Comparison of ENCODE assay signal across 21 cellular contexts in genomic region chrX:47204970-47205369, GRCh38. TPM values are rescaled to one million over a fixed set of nuclear protein-coding genes. Genes with fewer than 3 reads are reported as not detected.
DNase-seq lines count a peak whose midpoint lies in the region; TF ChIP-seq lines count a peak whose summit lies in the region.
"Had no signal": no experiment of that assay in that cellular context is flagged by ENCODE, and none has a peak within 500 bp of the region (broad histone marks: within the 10 kb centered on the region; RNA-seq: fewer than 3 reads in every experiment).

No MANE protein-coding gene starts in this region.

- intact Hi-C loops in breast epithelium (cut with DNase I; ENCODE audit: low total_unique reads) (loop anchor here (10.0 kb wide), 1 partner anchor 160 kb away; no protein-coding TSS in a partner anchor), mammary epithelial cell (cut with micrococcal nuclease) (no loop called here)

- no TSS peak for BruUV-seq in mammary epithelial cell (replicated peaks; lab: Mats Ljungman, UMichigan)

- CTCF ChIA-PET in mammary epithelial cell (lab: Charles Lee; ENCODE audit: low non-redundant PET): no interaction called here
- CTCF ChIA-PET in HEK293 (lab: Yijun Ruan, JAX): interaction anchor here (0.6 to 1.1 kb wide), 3 partner anchors 11 to 169 kb away, joined by 4 to 5 read pairs (median 5); no protein-coding TSS in a partner anchor

- no peaks in the 10 kb centered on the region for H3K4me1 ChIP-seq in breast epithelium
- H3K4me1 ChIP-seq in mammary epithelial cell (ENCODE audit: insufficient read depth, low read length): no peaks in the 10 kb centered on the region
- H3K4me1 ChIP-seq in HEK293 (ENCODE audit: control insufficient read depth, insufficient read depth, low read length): no peaks in the 10 kb centered on the region

- no peaks in the 10 kb centered on the region for H3K27me3 ChIP-seq in breast epithelium
- H3K27me3 ChIP-seq in mammary epithelial cell (ENCODE audit: insufficient read depth, low read length): no peaks in the 10 kb centered on the region
- H3K27me3 ChIP-seq: gastrocnemius medialis, thyroid gland had no signal

- H3K9me3 ChIP-seq in breast epithelium: no peaks in the 10 kb centered on the region
- H3K9me3 ChIP-seq in mammary epithelial cell (replicated peaks; ENCODE audit: insufficient read depth, low read length): no peaks in the 10 kb centered on the region
- H3K9me3 ChIP-seq in HEK293 (ENCODE audit: control insufficient read depth, insufficient read depth, low read depth, low read length): no peaks in the 10 kb centered on the region
- H3K9me3 ChIP-seq: gastrocnemius medialis, thyroid gland had no signal

- H3K27ac ChIP-seq in breast epithelium: peak overlapping the region; percentile 4 to 11
- no peak overlapping the region for H3K27ac ChIP-seq in mammary epithelial cell (ENCODE audit: insufficient read depth, low read depth, low read length)
- H3K27ac ChIP-seq in HEK293 (ENCODE audit: extremely low read depth, low read depth, low read length): no peak overlapping the region
- H3K27ac ChIP-seq: gastrocnemius medialis, thyroid gland had no signal

- TF ChIP-seq CTCF in breast epithelium (IDR thresholded peaks at IDR 0.05): no peak
- TF ChIP-seq CTCF in mammary epithelial cell (conservative IDR thresholded peaks at IDR 0.05 in 1 of 2, IDR thresholded peaks at IDR 0.05 in 1 of 2; ENCODE audit: extremely low read depth in 1 of 2, insufficient read depth in 1 of 2, low read depth in 1 of 2, low read length in 2 of 2): peak in 1 of 2 donors; percentile 13
- TF ChIP-seq CTCF in HEK293 (tag by site-specific recombination; IDR thresholded peaks at IDR 0.05): no peak
- TF ChIP-seq CTCF in astrocyte of the spinal cord (IDR thresholded peaks at IDR 0.05; ENCODE audit: low read depth, low read length): peak; percentile 13
- peak; percentile 11 for TF ChIP-seq CTCF in retinal pigment epithelial cell (conservative IDR thresholded peaks at IDR 0.05; ENCODE audit: low read depth, low read length)

- H4K20me1 ChIP-seq in mammary epithelial cell (ENCODE audit: insufficient read depth, low read length): peaks cover 5% of the 10 kb centered on the region

- dilution Hi-C loops in mammary epithelial cell (cut with HindIII; ENCODE audit: low sequenced_read_pairs): no loop called here

- H3K4me2 ChIP-seq in mammary epithelial cell (ENCODE audit: insufficient read depth, low read depth, low read length): no peak overlapping the region

- DNase-seq in breast epithelium (ENCODE audit: low spot score in 2 of 2): no peak
- no peak for DNase-seq in mammary epithelial cell
- no peak for DNase-seq in astrocyte of the spinal cord (ENCODE audit: low read depth, low spot score)
- DNase-seq in retinal pigment epithelial cell (ENCODE audit: low read depth): no peak
- DNase-seq in stimulated activated CD4-positive, alpha-beta T cell treated with anti-CD3 and anti-CD28 coated beads, Interleukin-15, amount 100 ng/mL, for 24 hours: no peak
- no peak for DNase-seq in NCI-H2107 (lab: John Stamatoyannopoulos, UW)
- DNase-seq: activated CD4-positive, CD25-positive, alpha-beta regulatory T cell treated with anti-CD3 and anti-CD28 coated beads, Interleukin-2, amount 50 U/mL, for 72 hours; CD4-positive, alpha-beta memory T cell; DMS 273 treated with DMSO at 0.1 percent for 48 hours; effector CD4-positive, alpha-beta T cell; gastrocnemius medialis; islet precursor cell; MM.1S; NCI-H1417 treated with DMSO at 0.1 percent for 48 hours; RPMI8226; stimulated activated naive CD4-positive, alpha-beta T cell; T-helper 9 cell; thyroid gland had no signal

- in situ Hi-C loops in mammary epithelial cell (cut with MboI; ENCODE audit: low sequenced_read_pairs in 2 of 2): loop anchor here in 1 of 2 donors (25.0 kb wide), 1 partner anchor 282 kb away; the partner anchor contains the start of gene ZNF41
- in situ Hi-C loops in astrocyte of the spinal cord (cut with HindIII; ENCODE audit: low sequenced_read_pairs): no loop called here

- H3K9ac ChIP-seq in mammary epithelial cell (ENCODE audit: insufficient read depth, low read length): no peak overlapping the region

- no peak overlapping the region for H3K4me3 ChIP-seq in breast epithelium
- H3K4me3 ChIP-seq in mammary epithelial cell (replicated peaks in 1 of 3; ENCODE audit: insufficient read depth in 1 of 3, low read depth in 2 of 3, low read length in 3 of 3): no peak overlapping the region
- H3K4me3 ChIP-seq in HEK293 (ENCODE audit: low read depth, low read length): no peak overlapping the region
- H3K4me3 ChIP-seq in astrocyte of the spinal cord (ENCODE audit: low read depth, low read length): no peak overlapping the region
- no peak overlapping the region for H3K4me3 ChIP-seq in retinal pigment epithelial cell (ENCODE audit: low read length)
- H3K4me3 ChIP-seq: gastrocnemius medialis, lung, skin epidermis, thyroid gland had no signal

- H3K36me3 ChIP-seq in breast epithelium: peaks cover 11% of the 10 kb centered on the region
- peaks cover 53% of the 10 kb centered on the region for H3K36me3 ChIP-seq in mammary epithelial cell (ENCODE audit: insufficient read depth, low read length)
- peaks cover 86 to 100% of the 10 kb centered on the region in 2 experiments for H3K36me3 ChIP-seq in HEK293 (ENCODE audit: control insufficient read depth in 2 of 2, insufficient read depth in 1 of 2, low read length in 2 of 2)

- 63% methylated on average over 5 of the region's 5 CpGs for WGBS in mammary epithelial cell (ENCODE audit: low coverage, missing lambda C conversion rate)

- H3K79me2 ChIP-seq in mammary epithelial cell (ENCODE audit: insufficient read depth, low read length): peaks cover 54% of the 10 kb centered on the region

- POLR2A ChIA-PET in HEK293 (lab: Yijun Ruan, JAX): interaction anchor here (0.6 to 2.6 kb wide), 2 partner anchors 13 to 326 kb away, joined by 3 to 13 read pairs; no protein-coding TSS in a partner anchor

- H2AFZ ChIP-seq in mammary epithelial cell (ENCODE audit: low read depth, low read length): no peak overlapping the region

- no peak for TF ChIP-seq POLR2A in breast epithelium (IDR thresholded peaks at IDR 0.05)

TF ChIP-seq in HEK293, 187 proteins besides CTCF, POLR2A, EP300 and RAD21:
- TF ChIP-seq ZNF670 (tag by site-specific recombination; IDR thresholded peaks at IDR 0.05; ENCODE audit: low read depth): no peak
- no peak for TF ChIP-seq ZNF292 (tag by site-specific recombination; IDR thresholded peaks at IDR 0.05; ENCODE audit: borderline replicate concordance, low read depth)
- no peak for TF ChIP-seq ZNF266 (tag by site-specific recombination; IDR thresholded peaks at IDR 0.05; ENCODE audit: low read depth)
- no peak for TF ChIP-seq ZNF561 (tag by site-specific recombination; IDR thresholded peaks at IDR 0.05; ENCODE audit: borderline replicate concordance)
- no peak for TF ChIP-seq TRIM28 (IDR thresholded peaks at IDR 0.05; ENCODE audit: borderline replicate concordance, low read length)
- TF ChIP-seq ZSCAN16 (tag by site-specific recombination; IDR thresholded peaks at IDR 0.05): no peak
- 0 out of 2 replicates have a peak, but pooled peaks have one; percentile 56 for TF ChIP-seq EGR2 (tag by site-specific recombination; IDR thresholded peaks at IDR 0.05; ENCODE audit: low read depth)
- no peak for TF ChIP-seq ZNF10 (tag by site-specific recombination; IDR thresholded peaks at IDR 0.05)
- no peak for TF ChIP-seq SP2 (tag by site-specific recombination; IDR thresholded peaks at IDR 0.05)

RNA-seq across cellular contexts. Expression of gene UBA1, which starts 11.3 kb away (rescaled TPM):
- 100 to 1,000 TPM; 109 to 149 (median 141) TPM for total RNA-seq in breast epithelium
- total RNA-seq in mammary epithelial cell: 100 to 1,000 TPM; 231 to 360 TPM
- 359 TPM for polyA plus RNA-seq in mammary epithelial cell
- polyA minus RNA-seq in mammary epithelial cell: 578 TPM

RNA-seq across cellular contexts. Expression of gene CDK16, which starts 13.5 kb away (rescaled TPM):
- total RNA-seq in breast epithelium: 10 to 100 TPM; 65.9 to 80.2 (median 73.1) TPM
- total RNA-seq in mammary epithelial cell: 100 to 1,000 TPM; 110 to 163 TPM
- polyA plus RNA-seq in mammary epithelial cell: 176 TPM
- polyA minus RNA-seq in mammary epithelial cell: 203 TPM

RNA-seq across cellular contexts. Expression of gene USP11, which starts 27.8 kb away (rescaled TPM):
- 10 to 100 TPM; 21.3 to 42.0 (median 29.4) TPM for total RNA-seq in breast epithelium
- total RNA-seq in mammary epithelial cell: 10 to 100 TPM; 23.7 to 27.3 TPM
- 14.2 TPM for polyA plus RNA-seq in mammary epithelial cell
- 71.7 TPM for polyA minus RNA-seq in mammary epithelial cell

RNA-seq across cellular contexts. Expression of gene RBM10, which starts 59.9 kb away (rescaled TPM):
- total RNA-seq in breast epithelium: 10 to 100 TPM; 28.2 to 33.1 (median 31.0) TPM
- 10 to 100 TPM; 33.3 to 42.1 TPM for total RNA-seq in mammary epithelial cell
- 29.7 TPM for polyA plus RNA-seq in mammary epithelial cell
- polyA minus RNA-seq in mammary epithelial cell: 47.5 TPM

Comparison
In these comparisons a context has a peak if more than half of its experiments do, and no peak if none do; other contexts are left out.
1. H3K27ac ChIP-seq: peak in breast epithelium (2 of 2); none in mammary epithelial cell (single experiment) and HEK293 (single experiment).
2. CTCF ChIP-seq: peak in astrocyte of the spinal cord (single experiment) and retinal pigment epithelial cell (single experiment); none in breast epithelium (0 of 3) and HEK293 (single experiment).